ENCODE assay signal across 13 cellular contexts in genomic region chr7:116139007-116139406, GRCh38.
DNase-seq lines count a peak whose midpoint lies in the region; ATAC-seq, FAIRE-seq and TF ChIP-seq lines count a peak whose summit lies in the region.
"Had no signal": no experiment of that assay in that cellular context is flagged by ENCODE, and none has a peak within 500 bp of the region (broad histone marks: within the 10 kb centered on the region; RNA-seq: fewer than 3 reads in every experiment).

No MANE protein-coding gene starts in this region.

- H4K91ac ChIP-seq in H1 (replicated peaks; ENCODE audit: insufficient read length, low read length) (no peak overlapping the region), mesenchymal stem cell (ENCODE audit: low read length) (no peak overlapping the region)

- CTCF ChIA-PET in PC-3 (lab: Charles Lee) (interaction anchor here (0.6 to 1.5 kb wide), 3 partner anchors 17 to 41 kb away, joined by 3 to 8 read pairs (median 4); no protein-coding TSS in a partner anchor), H1 (lab: Charles Lee; ENCODE audit: partially characterized antibody) (interaction anchor here (0.6 to 3.0 kb wide), 28 partner anchors 10 to 911 kb away, joined by 3 to 20 read pairs (median 4); no protein-coding TSS in a partner anchor)

- intact Hi-C loops in PC-3 (cut with micrococcal nuclease): loop anchor here (1.0 to 2.0 kb wide), 4 partner anchors 11 to 450 kb away; partner anchors contain the start of gene TES

- H3K9ac ChIP-seq in PC-3 (ENCODE audit: low read length) (peak overlapping the region; percentile 22), H1 (replicated peaks in 1 of 4; ENCODE audit: extremely low read depth in 1 of 4, low read depth in 3 of 4, low read length in 3 of 4) (no peak overlapping the region), mesenchymal stem cell (ENCODE audit: low read length) (peak overlapping the region; percentile 47)

- H3K27me3 ChIP-seq in PC-3 (ENCODE audit: low read length) (no peaks in the 10 kb centered on the region), H1 (replicated peaks in 1 of 4; ENCODE audit: control insufficient read depth in 3 of 4, extremely low read depth in 1 of 4, insufficient read depth in 3 of 4, low read length in 3 of 4) (no peaks in the 10 kb centered on the region), mesenchymal stem cell (ENCODE audit: control insufficient read depth in 1 of 2, insufficient read depth in 1 of 2, low read length in 2 of 2) (no peaks in the 10 kb centered on the region)

- no peaks in the 10 kb centered on the region for H3K79me2 ChIP-seq in PC-3 (ENCODE audit: low read length)
- no peaks in the 10 kb centered on the region for H3K79me2 ChIP-seq in H1 (ENCODE audit: control insufficient read depth in 1 of 2, insufficient read depth in 2 of 2, low read length in 2 of 2)

- TF ChIP-seq POLR2A in H1 (IDR thresholded peaks at IDR 0.05; ENCODE audit: control extremely low read depth in 1 of 2, low read depth in 2 of 2, low read length in 2 of 2): no peak

- POLR2A ChIA-PET in PC-3 (lab: Charles Lee; ENCODE audit: unreplicated experiment): no interaction called here
- POLR2A ChIA-PET in H1 (lab: Charles Lee; ENCODE audit: partially characterized antibody): no interaction called here

- no peak overlapping the region for H3K4me3 ChIP-seq in PC-3 (ENCODE audit: low read length)
- H3K4me3 ChIP-seq in H1 (ENCODE audit: extremely low read depth in 1 of 4, insufficient read depth in 2 of 4, low read depth in 3 of 4, low read length in 4 of 4): no peak overlapping the region
- H3K4me3 ChIP-seq in mesenchymal stem cell (ENCODE audit: insufficient read depth in 1 of 2, low read depth in 1 of 2, low read length in 2 of 2): no peak overlapping the region
- H3K4me3 ChIP-seq: thoracic aorta had no signal

- H3K4me2 ChIP-seq in PC-3 (ENCODE audit: low read length) (peak overlapping the region; percentile 30), H1 (ENCODE audit: insufficient read depth in 1 of 2, low read depth in 2 of 2, low read length in 2 of 2) (no peak overlapping the region), mesenchymal stem cell (ENCODE audit: low read length, poor library complexity, severe bottlenecking) (no peak overlapping the region)

- H3K18ac ChIP-seq in H1 (ENCODE audit: extremely low read depth, low read length) (no peak overlapping the region), mesenchymal stem cell (ENCODE audit: low read depth in 1 of 2, low read length in 2 of 2) (no peak overlapping the region)

- H2BK12ac ChIP-seq in H1 (ENCODE audit: low read depth, low read length): no peak overlapping the region
- no peak overlapping the region for H2BK12ac ChIP-seq in mesenchymal stem cell (ENCODE audit: low read length in 2 of 2)

- H2BK5ac ChIP-seq in H1 (ENCODE audit: low read depth, low read length) (no peak overlapping the region), mesenchymal stem cell (ENCODE audit: low read depth, low read length, poor library complexity, severe bottlenecking) (no peak overlapping the region)

- ATAC-seq in PC-3: peak; percentile 78
- ATAC-seq in GM18873 (IDR thresholded peaks at IDR 0.05; ENCODE audit: low FRiP score, unreplicated experiment): no peak
- no peak for ATAC-seq in GM21423 (IDR thresholded peaks at IDR 0.05; ENCODE audit: unreplicated experiment)

- H2BK15ac ChIP-seq in H1 (ENCODE audit: low read length) (no peak overlapping the region), mesenchymal stem cell (ENCODE audit: low read depth, poor library complexity, severe bottlenecking) (no peak overlapping the region)

- H2BK120ac ChIP-seq in H1 (replicated peaks; ENCODE audit: low read depth, low read length) (no peak overlapping the region), mesenchymal stem cell (ENCODE audit: low read depth, low read length) (no peak overlapping the region)

- H3K4me1 ChIP-seq in PC-3 (ENCODE audit: insufficient read depth, low read length) (peaks cover 14% of the 10 kb centered on the region), H1 (replicated peaks in 1 of 4; ENCODE audit: control insufficient read depth in 3 of 4, insufficient read depth in 4 of 4, low read length in 3 of 4) (no peaks in the 10 kb centered on the region), mesenchymal stem cell (ENCODE audit: control insufficient read depth, insufficient read depth, low read depth, low read length) (peaks cover 1% of the 10 kb centered on the region)

- TF ChIP-seq EP300 in H1 (IDR thresholded peaks at IDR 0.05; ENCODE audit: borderline replicate concordance in 1 of 2, low read depth in 2 of 2, low read length in 2 of 2): no peak

- H4K20me1 ChIP-seq in PC-3 (ENCODE audit: low read length): no peaks in the 10 kb centered on the region
- H4K20me1 ChIP-seq in H1 (replicated peaks in 1 of 2; ENCODE audit: control insufficient read depth in 1 of 2, insufficient read depth in 2 of 2, low read length in 2 of 2): no peaks in the 10 kb centered on the region

- H3K9me3 ChIP-seq in PC-3 (ENCODE audit: low read length) (no peaks in the 10 kb centered on the region), H1 (ENCODE audit: insufficient read depth in 2 of 2, low read depth in 1 of 2, low read length in 1 of 2) (no peaks in the 10 kb centered on the region), mesenchymal stem cell (ENCODE audit: control insufficient read depth, low read length) (no peaks in the 10 kb centered on the region)
- H3K9me3 ChIP-seq: thoracic aorta had no signal

- no peak overlapping the region for H4K5ac ChIP-seq in H1 (ENCODE audit: insufficient read length, low read depth, low read length)

- peak; percentile 64 for DNase-seq in PC-3
- DNase-seq in H1 (ENCODE audit: low read depth in 1 of 2, low spot score in 2 of 2): no peak
- DNase-seq in mesenchymal stem cell: no peak
- peak; percentile 87 for DNase-seq in superior temporal gyrus (ENCODE audit: extremely low spot score)
- DNase-seq in activated CD4-positive, alpha-beta T cell treated with anti-CD3 and anti-CD28 coated beads for 4 hours: no peak
- DNase-seq: cerebellar nuclear complex; DMS153; glutamatergic neuron; NCI-H1436 treated with DMSO at 0.1 percent for 48 hours; stimulated activated CD4-positive, alpha-beta T cell treated with anti-CD3 and anti-CD28 coated beads, Interleukin-4, amount 100 ng/mL, for 1 hour had no signal

- H3K23ac ChIP-seq in H1 (ENCODE audit: insufficient read length) (no peak overlapping the region), mesenchymal stem cell (ENCODE audit: low read length in 2 of 2) (no peak overlapping the region)

- WGBS in H1 (ENCODE audit: extremely low coverage in 1 of 2, insufficient coverage in 1 of 2, insufficient read length in 1 of 2, insufficient replicate concordance in 2 of 2, low coverage in 1 of 2, low lambda C conversion rate in 2 of 2, missing lambda C conversion rate in 1 of 2), 2 experiments: 94% methylated on average over 6 of the region's 6 CpGs; no CpG with 5 or more reads in 1 of the 2 experiments
- WGBS in mesenchymal stem cell: 81% methylated on average over 6 of the region's 6 CpGs

- H3F3A ChIP-seq in PC-3 (ENCODE audit: low read length, unreplicated experiment): no peaks in the 10 kb centered on the region

- TF ChIP-seq CTCF in PC-3 (conservative IDR thresholded peaks at IDR 0.05; ENCODE audit: low read depth, low read length) (no peak), H1 (IDR thresholded peaks at IDR 0.05; ENCODE audit: control extremely low read depth in 1 of 3, insufficient read depth in 1 of 3, low read depth in 1 of 3, low read length in 3 of 3) (no peak)

- H3K4ac ChIP-seq in H1 (replicated peaks; ENCODE audit: insufficient read length, low read depth, low read length) (no peak overlapping the region), mesenchymal stem cell (ENCODE audit: low read depth in 1 of 2, low read length in 2 of 2) (no peak overlapping the region)

- TF ChIP-seq RAD21 in H1 (IDR thresholded peaks at IDR 0.05 in 1 of 2, conservative IDR thresholded peaks at IDR 0.05 in 1 of 2; ENCODE audit: low read depth in 2 of 2, low read length in 2 of 2): no peak

- no peak overlapping the region for H2AK5ac ChIP-seq in H1 (ENCODE audit: low read depth, low read length)
- no peak overlapping the region for H2AK5ac ChIP-seq in mesenchymal stem cell (ENCODE audit: low read length, severe bottlenecking)

- no peaks in the 10 kb centered on the region for H3K9me2 ChIP-seq in PC-3 (replicated peaks; ENCODE audit: low read length)

- H3K36me3 ChIP-seq in PC-3 (ENCODE audit: low read depth, low read length): no peaks in the 10 kb centered on the region
- no peaks in the 10 kb centered on the region for H3K36me3 ChIP-seq in H1 (ENCODE audit: control insufficient read depth in 2 of 4, insufficient read depth in 4 of 4, low read length in 3 of 4)
- no peaks in the 10 kb centered on the region for H3K36me3 ChIP-seq in mesenchymal stem cell (ENCODE audit: control insufficient read depth in 1 of 2, insufficient read depth in 2 of 2, low read depth in 1 of 2, low read length in 2 of 2)
- H3K36me3 ChIP-seq: thoracic aorta had no signal

- H3K23me2 ChIP-seq in H1 (ENCODE audit: low read depth, low read length): no peaks in the 10 kb centered on the region

- H4K8ac ChIP-seq in H1 (ENCODE audit: extremely low read depth, insufficient read depth, low read length) (no peak overlapping the region), mesenchymal stem cell (ENCODE audit: low read length) (peak overlapping the region; percentile 67)

- no peak for FAIRE-seq in H1 (lab: Jason Lieb, UNC)

- H3K27ac ChIP-seq in PC-3 (ENCODE audit: low read length) (peak overlapping the region; percentile 21), H1 (ENCODE audit: low read depth, low read length) (no peak overlapping the region), mesenchymal stem cell (ENCODE audit: low read length, poor library complexity, severe bottlenecking) (no peak overlapping the region)
- H3K27ac ChIP-seq: thoracic aorta had no signal

- H3K56ac ChIP-seq in H1 (replicated peaks; ENCODE audit: insufficient read length, low read depth, low read length): no peak overlapping the region

- peak overlapping the region; percentile 76 for H2AFZ ChIP-seq in PC-3 (ENCODE audit: low read length)
- 0 out of 2 replicates have a peak overlapping the region, but pooled peaks have one; percentile 6 for H2AFZ ChIP-seq in H1 (ENCODE audit: low read length)
- no peak overlapping the region for H2AFZ ChIP-seq in mesenchymal stem cell (ENCODE audit: low read depth, low read length)

- H3K14ac ChIP-seq in H1 (ENCODE audit: insufficient read length) (no peak overlapping the region), mesenchymal stem cell (ENCODE audit: low read length in 2 of 2) (no peak overlapping the region)

- H3K79me1 ChIP-seq in H1 (ENCODE audit: low read depth, low read length) (no peaks in the 10 kb centered on the region), mesenchymal stem cell (replicated peaks; ENCODE audit: low read length, poor library complexity, severe bottlenecking) (no peaks in the 10 kb centered on the region)

- no peak overlapping the region for H2BK20ac ChIP-seq in H1 (ENCODE audit: low read length)

- BruUV-seq in PC-3 (replicated peaks; lab: Mats Ljungman, UMichigan): no TSS peak

TF ChIP-seq in H1, 55 proteins besides CTCF, POLR2A, EP300 and RAD21 (continues in another document):
- TF ChIP-seq ASH2L (IDR thresholded peaks at IDR 0.05; ENCODE audit: low read length): no peak

Comparison
In these comparisons a context has a peak if more than half of its experiments do, and no peak if none do; other contexts are left out.
1. DNase-seq: peak in PC-3 (single experiment) and superior temporal gyrus (single experiment); none in H1 (0 of 2), mesenchymal stem cell (single experiment) and activated CD4-positive, alpha-beta T cell treated with anti-CD3 and anti-CD28 coated beads for 4 hours (0 of 2).
2. H3K9ac ChIP-seq: peak in PC-3 (single experiment) and mesenchymal stem cell (single experiment); none in H1 (0 of 4).